In genomic region chr20:58251979-58252591, GRCh38 we compare ENCODE assay signal across 12 cellular contexts. TPM values are rescaled to one million over a fixed set of nuclear protein-coding genes. Genes with fewer than 3 reads are reported as not detected.
DNase-seq lines count a peak whose midpoint lies in the region; ATAC-seq, FAIRE-seq and TF ChIP-seq lines count a peak whose summit lies in the region.
"Had no signal": no experiment of that assay in that cellular context is flagged by ENCODE, and none has a peak within 500 bp of the region (broad histone marks: within the 10 kb centered on the region; RNA-seq: fewer than 3 reads in every experiment).

No MANE protein-coding gene starts in this region.

- no peak overlapping the region for H3K4me3 Mint-ChIP-seq in T-cell

- peak; percentile 95 for DNase-seq in EL
- DNase-seq in MV-4-11 (lab: John Stamatoyannopoulos, UW), result peak; percentile 58
- DNase-seq in bronchial epithelial cell (ENCODE audit: low read depth), result peak; percentile 98
- DNase-seq in non-pigmented ciliary epithelial cell (ENCODE audit: low read depth), result peak; percentile 87
- DNase-seq in ureter (ENCODE audit: low spot score), result no peak
- DNase-seq in T-cell, result no peak
- DNase-seq: activated CD8-positive, alpha-beta memory T cell treated with anti-CD3 and anti-CD28 coated beads for 24 hours; effector CD8-positive, alpha-beta T cell; midbrain; stimulated activated CD4-positive, alpha-beta T cell treated with anti-CD3 and anti-CD28 coated beads, Interleukin-4, amount 100 ng/mL, for 24 hours had no signal

- no peaks in the 10 kb centered on the region for H3K9me3 Mint-ChIP-seq in T-cell

- no peaks in the 10 kb centered on the region for H3K27me3 ChIP-seq in bronchial epithelial cell (ENCODE audit: control insufficient read depth, insufficient read depth, low read length)

- H3K27ac Mint-ChIP-seq in T-cell, result no peak overlapping the region

- no peak for FAIRE-seq in bronchial epithelial cell (lab: Jason Lieb, UNC)

- H3K36me3 ChIP-seq in bronchial epithelial cell (ENCODE audit: control insufficient read depth, insufficient read depth, low read length), result peaks cover 4% of the 10 kb centered on the region

- POLR2A ChIA-PET in T-cell (lab: Charles Lee), result no interaction called here

- CTCF ChIA-PET in T-cell (lab: Charles Lee), result no interaction called here

- peaks cover 5 to 11% (median 9%) of the 10 kb centered on the region in 3 donors for H3K4me1 Mint-ChIP-seq in T-cell

- peaks cover 42% of the 10 kb centered on the region for H3K36me3 Mint-ChIP-seq in T-cell

- TF ChIP-seq CTCF in bronchial epithelial cell (IDR thresholded peaks at IDR 0.05; ENCODE audit: insufficient read depth, low read length, severe bottlenecking), result no peak

- ATAC-seq in GM18520 (IDR thresholded peaks at IDR 0.05; ENCODE audit: unreplicated experiment) (no peak), HG02852 (IDR thresholded peaks at IDR 0.05; ENCODE audit: unreplicated experiment) (no peak), T-cell (replicated peaks in 1 of 4) (no peak)

- H3K27me3 Mint-ChIP-seq in T-cell, result no peaks in the 10 kb centered on the region

- no peak overlapping the region for H3K4me3 ChIP-seq in bronchial epithelial cell (ENCODE audit: low read depth, low read length)

RNA-seq across cellular contexts. Expression of gene ANKRD60, which starts 23.6 kb away (rescaled TPM):
- total RNA-seq in bronchial epithelial cell (not detected in 2 replicates), ureter (not detected), T-cell (under 1 TPM in 1 of 5 donors, not detected in 4; 0.82 TPM)

RNA-seq across cellular contexts. Expression of gene RAB22A, which starts 57.4 kb away (rescaled TPM):
- 17.6 and 18.3 TPM in 2 replicates for total RNA-seq in bronchial epithelial cell
- total RNA-seq in ureter, result 21.3 TPM
- total RNA-seq in T-cell, result 10 to 100 TPM; 15.3 to 23.0 (median 20.4) TPM

Comparison
In these comparisons a context has a peak if more than half of its experiments do, and no peak if none do; other contexts are left out.
1. DNase-seq: peak in EL (single experiment), MV-4-11 (single experiment), bronchial epithelial cell (single experiment) and non-pigmented ciliary epithelial cell (single experiment); none in ureter (single experiment) and T-cell (0 of 34).